In the genomic region with DNA sequence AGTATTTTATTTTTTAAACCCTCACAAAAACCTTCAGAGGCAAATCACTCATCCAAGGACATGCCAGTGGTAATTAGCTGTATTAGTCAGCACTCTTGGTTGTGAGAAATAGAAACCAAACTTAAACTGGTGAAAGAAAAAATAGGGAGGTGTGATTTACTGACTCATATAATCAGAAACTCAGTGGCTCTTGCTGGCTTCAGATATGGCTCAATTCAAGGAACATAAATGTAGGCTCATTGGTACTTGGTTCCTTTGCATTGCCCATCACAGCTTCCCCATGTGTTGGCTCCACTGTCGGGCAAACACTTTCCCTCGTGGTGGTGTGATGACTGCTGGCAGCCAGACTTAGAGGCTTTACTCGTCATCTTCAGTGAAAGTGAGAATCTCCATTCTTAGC, we compare ENCODE assay signal across 12 cellular contexts.
A peak's percentile ranks its signal among the peaks of the same experiment; 100 is the strongest.
DNase-seq lines count a peak whose midpoint lies in the region; ATAC-seq and TF ChIP-seq lines count a peak whose summit lies in the region.
"Had no signal": no experiment of that assay in that cellular context is flagged by ENCODE, and none has a peak within 500 bp of the region (broad histone marks: within the 10 kb centered on the region; RNA-seq: fewer than 3 reads in every experiment).

No MANE protein-coding gene starts in this region.

- H3K27me3 ChIP-seq in sigmoid colon (no peaks in the 10 kb centered on the region), right lobe of liver (no peaks in the 10 kb centered on the region)
- H3K27me3 ChIP-seq: Peyer's patch, spleen had no signal

- peak; percentile 32 for DNase-seq in choroid plexus epithelial cell (ENCODE audit: low read depth)
- no peak for DNase-seq in sigmoid colon
- DNase-seq in effector CD4-positive, alpha-beta T cell = no peak
- no peak for DNase-seq in KBM-7
- DNase-seq in right lobe of liver = no peak
- DNase-seq: activated T-cell treated with anti-CD3 and anti-CD28 coated beads, Interleukin-2, amount 50 U/mL, for 4 hours; head of caudate nucleus; NCI-H187 treated with DMSO at 0.1 percent for 48 hours; Peyer's patch; spleen had no signal

- no peak for TF ChIP-seq EP300 in sigmoid colon (IDR thresholded peaks at IDR 0.05)

- no peak for TF ChIP-seq POLR2A in sigmoid colon (IDR thresholded peaks at IDR 0.05)
- no peak for TF ChIP-seq POLR2A in right lobe of liver (IDR thresholded peaks at IDR 0.05)

- no peaks in the 10 kb centered on the region for H3K9me3 ChIP-seq in sigmoid colon
- H3K9me3 ChIP-seq in right lobe of liver = no peaks in the 10 kb centered on the region
- H3K9me3 ChIP-seq: Peyer's patch, spleen had no signal

- H3K27ac ChIP-seq in sigmoid colon = peak overlapping the region in 3 of 4 donors; percentile 50 to 77 (median 54)
- no peak overlapping the region for H3K27ac ChIP-seq in right lobe of liver
- H3K27ac ChIP-seq: Peyer's patch, spleen had no signal

- H3K4me3 ChIP-seq in choroid plexus epithelial cell (ENCODE audit: low read depth, low read length) = no peak overlapping the region
- H3K4me3 ChIP-seq in sigmoid colon = no peak overlapping the region
- no peak overlapping the region for H3K4me3 ChIP-seq in right lobe of liver
- H3K4me3 ChIP-seq: Peyer's patch, spleen had no signal

- H3K36me3 ChIP-seq in sigmoid colon (no peaks in the 10 kb centered on the region), right lobe of liver (no peaks in the 10 kb centered on the region)
- H3K36me3 ChIP-seq: Peyer's patch, spleen had no signal

- H3K4me1 ChIP-seq in sigmoid colon = peaks cover 0 to 23% (median 17%) of the 10 kb centered on the region in 4 donors
- H3K4me1 ChIP-seq in right lobe of liver = no peaks in the 10 kb centered on the region
- H3K4me1 ChIP-seq: Peyer's patch, spleen had no signal

- ATAC-seq in GM21367 (IDR thresholded peaks at IDR 0.05; ENCODE audit: unreplicated experiment) (peak; percentile 76), HG03342 (IDR thresholded peaks at IDR 0.05; ENCODE audit: unreplicated experiment) (peak; percentile 79), right lobe of liver (no peak)
- ATAC-seq: activated T-cell treated with anti-CD3 and anti-CD28 coated beads, Interleukin-2, amount 50 U/mL, for 4 hours had no signal

- intact Hi-C loops in sigmoid colon (cut with DNase I) (no loop called here), right lobe of liver (cut with DNase I) (no loop called here)

- WGBS in sigmoid colon, 2 donors = 87% methylated on average over 3 of the region's 3 CpGs
- WGBS in right lobe of liver (ENCODE audit: insufficient coverage, low coverage, low lambda C conversion rate, missing lambda C conversion rate) = 70% methylated on average over 3 of the region's 3 CpGs

- no peak for TF ChIP-seq CTCF in choroid plexus epithelial cell (conservative IDR thresholded peaks at IDR 0.05; ENCODE audit: low read depth, low read length)
- TF ChIP-seq CTCF in sigmoid colon (IDR thresholded peaks at IDR 0.05) = no peak
- TF ChIP-seq CTCF in right lobe of liver (IDR thresholded peaks at IDR 0.05) = no peak

- in situ Hi-C loops in KBM-7 (cut with MboI; ENCODE audit: low pct_unique_long_range_greater_than_20kb, low sequenced_read_pairs) = no loop called here

Comparison
In these comparisons a context has a peak if more than half of its experiments do, and no peak if none do; other contexts are left out.
1. ATAC-seq: peak in GM21367 (single experiment) and HG03342 (single experiment); none in right lobe of liver (0 of 4).
2. H3K27ac ChIP-seq: peak in sigmoid colon (3 of 4); none in right lobe of liver (0 of 3).